9 cellular contexts compared by ENCODE assay signal in genomic region chr3:66036586-66037061, GRCh38. TPM values are rescaled to one million over a fixed set of nuclear protein-coding genes. Genes with fewer than 3 reads are reported as not detected.
A peak's percentile ranks its signal among the peaks of the same experiment; 100 is the strongest.
DNase-seq lines count a peak whose midpoint lies in the region; ATAC-seq lines count a peak whose summit lies in the region.
"Had no signal": no experiment of that assay in that cellular context is flagged by ENCODE, and none has a peak within 500 bp of the region (broad histone marks: within the 10 kb centered on the region; RNA-seq: fewer than 3 reads in every experiment).

No MANE protein-coding gene starts in this region.

- POLR2A ChIA-PET in T-cell (lab: Charles Lee): no interaction called here

- H3K4me3 ChIP-seq in HUES6 (ENCODE audit: low read depth, low read length) (peak overlapping the region; percentile 92), subcutaneous abdominal adipose tissue (ENCODE audit: low read depth in 1 of 5, low read length in 5 of 5) (peak overlapping the region; percentile 69 to 98 (median 83))

- H3K36me3 ChIP-seq in HUES6 (ENCODE audit: control insufficient read depth, insufficient read depth, low read length) (no peaks in the 10 kb centered on the region), subcutaneous abdominal adipose tissue (ENCODE audit: control insufficient read depth in 5 of 5, insufficient read depth in 5 of 5, low read length in 5 of 5) (no peaks in the 10 kb centered on the region)

- H3K4me1 ChIP-seq in HUES6 (ENCODE audit: control insufficient read depth, insufficient read depth, low read length) (peaks cover 30% of the 10 kb centered on the region), subcutaneous abdominal adipose tissue (ENCODE audit: control insufficient read depth in 5 of 5, insufficient read depth in 5 of 5, low read length in 5 of 5) (peaks cover 0 to 42% (median 39%) of the 10 kb centered on the region in 5 donors)

- CTCF ChIA-PET in T-cell (lab: Charles Lee): no interaction called here

- no peak for DNase-seq in central memory CD8-positive, alpha-beta T cell (ENCODE audit: low spot score in 2 of 2)
- peak; percentile 20 for DNase-seq in kidney tubule cell (ENCODE audit: low spot score)
- DNase-seq in T-cell: no peak
- DNase-seq in central memory CD4-positive, alpha-beta T cell: no peak
- no peak for DNase-seq in activated T-cell treated with anti-CD3 and anti-CD28 coated beads, Interleukin-2, amount 50 U/mL, for 48 hours
- no peak for DNase-seq in SW480 (ENCODE audit: low spot score)
- DNase-seq: SHP77 treated with DMSO at 0.1 percent for 48 hours had no signal

- peaks cover 8% of the 10 kb centered on the region for H3K4me1 Mint-ChIP-seq in central memory CD8-positive, alpha-beta T cell
- H3K4me1 Mint-ChIP-seq in T-cell: peaks cover 13 to 17% (median 15%) of the 10 kb centered on the region in 3 donors

- peaks cover 79% of the 10 kb centered on the region for H3K27me3 Mint-ChIP-seq in central memory CD8-positive, alpha-beta T cell
- H3K27me3 Mint-ChIP-seq in T-cell: peaks cover 50 to 61% of the 10 kb centered on the region in 2 donors

- peak overlapping the region; percentile 25 for H3K4me3 Mint-ChIP-seq in central memory CD8-positive, alpha-beta T cell
- peak overlapping the region in 1 of 3 donors; percentile 84 for H3K4me3 Mint-ChIP-seq in T-cell

- H3K9me3 ChIP-seq in HUES6 (ENCODE audit: control insufficient read depth, insufficient read depth, low read depth, low read length): no peaks in the 10 kb centered on the region
- H3K9me3 ChIP-seq in subcutaneous abdominal adipose tissue (ENCODE audit: control insufficient read depth in 5 of 5, low read length in 5 of 5): no peaks in the 10 kb centered on the region

- H3K27ac Mint-ChIP-seq in central memory CD8-positive, alpha-beta T cell (ENCODE audit: low read depth): no peak overlapping the region
- H3K27ac Mint-ChIP-seq in T-cell: no peak overlapping the region

- H3K27me3 ChIP-seq in HUES6 (ENCODE audit: control insufficient read depth, insufficient read depth, low read length) (no peaks in the 10 kb centered on the region), subcutaneous abdominal adipose tissue (ENCODE audit: control insufficient read depth in 5 of 5, insufficient read depth in 4 of 5, low read length in 5 of 5) (no peaks in the 10 kb centered on the region)

- H3K9ac ChIP-seq in HUES6 (ENCODE audit: low read length) (peak overlapping the region; percentile 85), subcutaneous abdominal adipose tissue (ENCODE audit: low read length in 5 of 5) (peak overlapping the region; percentile 51 to 93 (median 87))

- ATAC-seq in central memory CD8-positive, alpha-beta T cell (replicated peaks; ENCODE audit: extremely low read depth, poor library complexity, severe bottlenecking): no peak
- no peak for ATAC-seq in T-cell (replicated peaks in 1 of 4)

- H3K36me3 Mint-ChIP-seq in central memory CD8-positive, alpha-beta T cell (ENCODE audit: insufficient read depth): no peaks in the 10 kb centered on the region
- no peaks in the 10 kb centered on the region for H3K36me3 Mint-ChIP-seq in T-cell

- H3K27ac ChIP-seq in HUES6 (ENCODE audit: low read depth, low read length) (peak overlapping the region; percentile 52; the same call in 1 of the 2 replicates), subcutaneous abdominal adipose tissue (ENCODE audit: low read depth, low read length) (peak overlapping the region; percentile 94)

- H3K9me3 Mint-ChIP-seq in central memory CD8-positive, alpha-beta T cell: no peaks in the 10 kb centered on the region
- H3K9me3 Mint-ChIP-seq in T-cell: no peaks in the 10 kb centered on the region

RNA-seq across cellular contexts. Expression of gene MAGI1, which starts 2.1 kb away (rescaled TPM):
- under 1 TPM; 0.23 to 0.63 (median 0.29) TPM for total RNA-seq in T-cell
